Comparison of ENCODE assay signal across 11 cellular contexts in genomic region chr1:65247419-65248359, GRCh38.
DNase-seq lines count a peak whose midpoint lies in the region; ATAC-seq and TF ChIP-seq lines count a peak whose summit lies in the region.
"Had no signal": no experiment of that assay in that cellular context is flagged by ENCODE, and none has a peak within 500 bp of the region (broad histone marks: within the 10 kb centered on the region; RNA-seq: fewer than 3 reads in every experiment).

No MANE protein-coding gene starts in this region.

- TF ChIP-seq POLR2A in breast epithelium (IDR thresholded peaks at IDR 0.05) = no peak

- H3K27me3 ChIP-seq in breast epithelium = no peaks in the 10 kb centered on the region

- no peak overlapping the region for H3K4me3 ChIP-seq in breast epithelium

- TF ChIP-seq CTCF in breast epithelium (IDR thresholded peaks at IDR 0.05) = no peak

- no peaks in the 10 kb centered on the region for H3K36me3 ChIP-seq in breast epithelium

- peaks cover 0 to 5% of the 10 kb centered on the region in 2 donors for H3K4me1 ChIP-seq in breast epithelium

- ATAC-seq in HG02763 (IDR thresholded peaks at IDR 0.05; ENCODE audit: unreplicated experiment) = no peak
- ATAC-seq in HG03378 (IDR thresholded peaks at IDR 0.05; ENCODE audit: unreplicated experiment) = no peak

- peak; percentile 99 for DNase-seq in HS-27A (ENCODE audit: low read depth)
- DNase-seq in breast epithelium (ENCODE audit: low spot score in 2 of 2) = peak in 1 of 2 donors; percentile 44
- DNase-seq in inferior parietal cortex (ENCODE audit: extremely low spot score) = peak; percentile 82
- DNase-seq in substantia nigra (lab: John Stamatoyannopoulos, UW) = peak in 32 of 49 donors; percentile 8 to 76 (median 36)
- DNase-seq in NCI-H2107 (lab: John Stamatoyannopoulos, UW) = no peak
- no peak for DNase-seq in activated gamma-delta T cell (lab: John Stamatoyannopoulos, UW)
- DNase-seq: activated CD4-positive, CD25-positive, alpha-beta regulatory T cell; naive B cell; NCI-H187 had no signal

- no peaks in the 10 kb centered on the region for H3K9me3 ChIP-seq in breast epithelium

- H3K27ac ChIP-seq in breast epithelium (peak overlapping the region; percentile 68 to 83), substantia nigra (ENCODE audit: low read depth, low read length, poor library complexity, severe bottlenecking) (peak overlapping the region; percentile 74)

- intact Hi-C loops in breast epithelium (cut with DNase I; ENCODE audit: low total_unique reads) = no loop called here

Comparison
In these comparisons a context has a peak if more than half of its experiments do, and no peak if none do; other contexts are left out.
1. DNase-seq: peak in HS-27A (single experiment), inferior parietal cortex (single experiment) and substantia nigra (32 of 49); none in NCI-H2107 (single experiment) and activated gamma-delta T cell (single experiment).